In the genomic region with DNA sequence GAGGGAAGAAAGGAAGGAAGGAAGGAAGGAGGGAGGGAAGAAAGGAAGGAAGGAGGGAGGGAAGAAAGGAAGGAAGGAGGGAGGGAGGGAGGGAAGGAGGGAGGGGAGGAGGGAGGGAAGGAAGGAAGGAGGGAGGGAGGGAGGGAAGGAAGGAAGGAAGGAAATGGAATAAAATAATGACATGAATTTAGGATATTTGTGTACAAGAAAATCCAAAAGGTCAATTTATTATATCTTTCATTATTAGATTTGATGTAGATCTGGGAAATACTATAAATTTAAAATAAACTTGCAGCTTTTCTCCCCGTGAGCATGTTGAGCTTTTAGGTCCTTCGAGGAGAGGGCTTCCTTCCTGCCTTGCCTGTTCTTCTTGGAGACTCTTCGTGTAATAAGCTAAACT, we compare ENCODE assay signal across 39 cellular contexts.
"Had no signal": no experiment of that assay in that cellular context is flagged by ENCODE, and none has a peak within 500 bp of the region (broad histone marks: within the 10 kb centered on the region; RNA-seq: fewer than 3 reads in every experiment).

No MANE protein-coding gene starts in this region.

- H3K36me3 ChIP-seq: ascending aorta, cardiac muscle cell, WERI-Rb-1 had no signal

- H3K9me3 ChIP-seq: ascending aorta had no signal

- H3K4me1 ChIP-seq: ascending aorta had no signal

- FAIRE-seq: TTC549 had no signal

- DNase-seq: activated CD4-positive, alpha-beta memory T cell treated with anti-CD3 and anti-CD28 coated beads, Interleukin-2, amount 10 ng/mL, durations not matched to agents 7 days and 5 days; activated CD4-positive, alpha-beta T cell treated with anti-CD3 and anti-CD28 coated beads for 1 hour; activated CD4-positive, alpha-beta T cell treated with anti-CD3 and anti-CD28 coated beads for 36 hours; activated CD4-positive, alpha-beta T cell treated with anti-CD3 and anti-CD28 coated beads for 48 hours; activated CD4-positive, alpha-beta T cell treated with anti-CD3 and anti-CD28 coated beads, Interleukin-2, amount 10 ng/mL, durations not matched to agents 7 days and 5 days; activated CD4-positive, alpha-beta T cell treated with anti-CD3 and anti-CD28 coated beads, Interleukin-2, amount 50 U/mL, for 48 hours; activated CD4-positive, CD25-positive, alpha-beta regulatory T cell; activated CD8-positive, alpha-beta memory T cell treated with anti-CD3 and anti-CD28 coated beads for 24 hours; activated CD8-positive, alpha-beta memory T cell treated with anti-CD3 and anti-CD28 coated beads, Interleukin-2, amount 10 ng/mL, durations not matched to agents 7 days and 5 days; activated CD8-positive, alpha-beta memory T cell treated with anti-CD3 and anti-CD28 coated beads, Interleukin-2, amount 50 U/mL, for 48 hours; activated CD8-positive, alpha-beta T cell treated with anti-CD3 and anti-CD28 coated beads, Interleukin-2, amount 10 ng/mL, durations not matched to agents 7 days and 5 days; activated effector memory CD4-positive, alpha-beta T cell treated with Interleukin-2 at 50 U/mL for 16 hours; activated gamma-delta T cell; activated naive CD4-positive, alpha-beta T cell treated with anti-CD3 and anti-CD28 coated beads, Interleukin-2, amount 10 ng/mL, durations not matched to agents 7 days and 5 days; activated naive CD4-positive, alpha-beta T cell treated with Interleukin-2 at 50 U/mL for 16 hours; activated naive CD8-positive, alpha-beta T cell treated with anti-CD3 and anti-CD28 coated beads, Interleukin-2, amount 10 ng/mL, durations not matched to agents 7 days and 5 days; activated naive CD8-positive, alpha-beta T cell treated with anti-CD3 and anti-CD28 coated beads, Interleukin-2, amount 50 U/mL, for 24 hours; activated T-cell treated with anti-CD3 and anti-CD28 coated beads, Interleukin-2, amount 50 U/mL, for 24 hours; activated T-cell treated with anti-CD3 and anti-CD28 coated beads, Interleukin-2, amount 50 U/mL, for 48 hours; amygdala; anterior cingulate cortex; caudate nucleus; cerebellar nuclear complex; T-helper 1 cell; T-helper 2 cell; T-helper 9 cell; WERI-Rb-1 had no signal

- H3K27me3 Mint-ChIP-seq: activated CD4-positive, alpha-beta T cell treated with anti-CD3 and anti-CD28 coated beads, Interleukin-2, amount 10 ng/mL, durations not matched to agents 7 days and 5 days; activated CD8-positive, alpha-beta memory T cell treated with anti-CD3 and anti-CD28 coated beads, Interleukin-2, amount 10 ng/mL, durations not matched to agents 7 days and 5 days; activated naive CD4-positive, alpha-beta T cell treated with anti-CD3 and anti-CD28 coated beads, Interleukin-2, amount 10 ng/mL, durations not matched to agents 7 days and 5 days had no signal

- ATAC-seq: activated CD4-positive, alpha-beta T cell treated with anti-CD3 and anti-CD28 coated beads for 36 hours; activated CD4-positive, CD25-positive, alpha-beta regulatory T cell treated with anti-CD3 and anti-CD28 coated beads, Interleukin-2, amount 50 U/mL, for 24 hours; activated CD8-positive, alpha-beta memory T cell treated with anti-CD3 and anti-CD28 coated beads, Interleukin-2, amount 10 ng/mL, durations not matched to agents 7 days and 5 days; activated CD8-positive, alpha-beta T cell treated with anti-CD3 and anti-CD28 coated beads, Interleukin-2, amount 10 ng/mL, durations not matched to agents 7 days and 5 days; activated naive CD8-positive, alpha-beta T cell treated with anti-CD3 and anti-CD28 coated beads, Interleukin-2, amount 50 U/mL, for 24 hours; WTC11 had no signal

- H3K4me1 Mint-ChIP-seq: activated CD4-positive, alpha-beta memory T cell treated with anti-CD3 and anti-CD28 coated beads, Interleukin-2, amount 10 ng/mL, durations not matched to agents 7 days and 5 days; activated CD4-positive, alpha-beta T cell treated with anti-CD3 and anti-CD28 coated beads for 36 hours; activated CD4-positive, alpha-beta T cell treated with anti-CD3 and anti-CD28 coated beads, Interleukin-2, amount 10 ng/mL, durations not matched to agents 7 days and 5 days; activated CD8-positive, alpha-beta memory T cell treated with anti-CD3 and anti-CD28 coated beads, Interleukin-2, amount 10 ng/mL, durations not matched to agents 7 days and 5 days; activated naive CD4-positive, alpha-beta T cell treated with anti-CD3 and anti-CD28 coated beads, Interleukin-2, amount 10 ng/mL, durations not matched to agents 7 days and 5 days; activated naive CD4-positive, alpha-beta T cell treated with anti-CD3 and anti-CD28 coated beads, Interleukin-2, amount 50 U/mL, for 24 hours; activated naive CD8-positive, alpha-beta T cell treated with anti-CD3 and anti-CD28 coated beads, Interleukin-2, amount 10 ng/mL, durations not matched to agents 7 days and 5 days; activated naive CD8-positive, alpha-beta T cell treated with anti-CD3 and anti-CD28 coated beads, Interleukin-2, amount 50 U/mL, for 24 hours; central memory CD8-positive, alpha-beta T cell; WTC11 had no signal

- H3K4me3 ChIP-seq: ascending aorta, cardiac muscle cell had no signal

- H3K9me3 Mint-ChIP-seq: activated CD4-positive, alpha-beta memory T cell treated with anti-CD3 and anti-CD28 coated beads, Interleukin-2, amount 10 ng/mL, durations not matched to agents 7 days and 5 days; activated CD4-positive, alpha-beta T cell treated with anti-CD3 and anti-CD28 coated beads, Interleukin-2, amount 10 ng/mL, durations not matched to agents 7 days and 5 days; activated naive CD4-positive, alpha-beta T cell treated with anti-CD3 and anti-CD28 coated beads, Interleukin-2, amount 10 ng/mL, durations not matched to agents 7 days and 5 days; activated naive CD4-positive, alpha-beta T cell treated with anti-CD3 and anti-CD28 coated beads, Interleukin-2, amount 50 U/mL, for 24 hours; activated naive CD8-positive, alpha-beta T cell treated with anti-CD3 and anti-CD28 coated beads, Interleukin-2, amount 10 ng/mL, durations not matched to agents 7 days and 5 days; activated naive CD8-positive, alpha-beta T cell treated with anti-CD3 and anti-CD28 coated beads, Interleukin-2, amount 50 U/mL, for 24 hours; activated T-cell treated with anti-CD3 and anti-CD28 coated beads, Interleukin-2, amount 50 U/mL, for 24 hours; activated T-helper 2 cell treated with anti-CD3 and anti-CD28 coated beads, Interferon-gamma antibody, Interleukin-2, Interleukin-4, amounts not matched to agents 10 μg/mL and 5 μg/mL and 100 μg/mL, durations not matched to agents 14 hours and 24 hours and 36 hours; T-helper 1 cell treated with Interleukin-12 subunit alpha and Interleukin-12 subunit beta and Interleukin-4 antibody, amounts not matched to agents 30 μg/mL and 1 μg/mL, for 36 hours; T-helper 2 cell treated with Interferon-gamma antibody and Interleukin-4, amounts not matched to agents 5 μg/mL and 100 μg/mL, for 36 hours had no signal

- H3K36me3 Mint-ChIP-seq: activated CD8-positive, alpha-beta memory T cell treated with anti-CD3 and anti-CD28 coated beads, Interleukin-2, amount 10 ng/mL, durations not matched to agents 7 days and 5 days; activated naive CD4-positive, alpha-beta T cell treated with anti-CD3 and anti-CD28 coated beads, Interleukin-2, amount 10 ng/mL, durations not matched to agents 7 days and 5 days; activated naive CD4-positive, alpha-beta T cell treated with anti-CD3 and anti-CD28 coated beads, Interleukin-2, amount 50 U/mL, for 24 hours; activated naive CD8-positive, alpha-beta T cell; activated naive CD8-positive, alpha-beta T cell treated with anti-CD3 and anti-CD28 coated beads, Interleukin-2, amount 10 ng/mL, durations not matched to agents 7 days and 5 days had no signal

- H3K27me3 ChIP-seq: ascending aorta had no signal

- H3K27ac ChIP-seq: ascending aorta, cardiac muscle cell, WERI-Rb-1 had no signal

- H3K27ac Mint-ChIP-seq: activated CD4-positive, alpha-beta memory T cell treated with anti-CD3 and anti-CD28 coated beads, Interleukin-2, amount 10 ng/mL, durations not matched to agents 7 days and 5 days; activated CD4-positive, alpha-beta T cell treated with anti-CD3 and anti-CD28 coated beads for 36 hours; activated CD4-positive, alpha-beta T cell treated with anti-CD3 and anti-CD28 coated beads, Interleukin-2, amount 10 ng/mL, durations not matched to agents 7 days and 5 days; activated CD8-positive, alpha-beta memory T cell treated with anti-CD3 and anti-CD28 coated beads, Interleukin-2, amount 10 ng/mL, durations not matched to agents 7 days and 5 days; activated CD8-positive, alpha-beta T cell treated with anti-CD3 and anti-CD28 coated beads, Interleukin-2, amount 10 ng/mL, durations not matched to agents 7 days and 5 days; activated naive CD4-positive, alpha-beta T cell treated with anti-CD3 and anti-CD28 coated beads, Interleukin-2, amount 10 ng/mL, durations not matched to agents 7 days and 5 days; activated naive CD4-positive, alpha-beta T cell treated with anti-CD3 and anti-CD28 coated beads, Interleukin-2, amount 50 U/mL, for 24 hours; activated naive CD8-positive, alpha-beta T cell; activated naive CD8-positive, alpha-beta T cell treated with anti-CD3 and anti-CD28 coated beads, Interleukin-2, amount 10 ng/mL, durations not matched to agents 7 days and 5 days; activated naive CD8-positive, alpha-beta T cell treated with anti-CD3 and anti-CD28 coated beads, Interleukin-2, amount 50 U/mL, for 24 hours; activated T-cell treated with anti-CD3 and anti-CD28 coated beads, Interleukin-2, amount 50 U/mL, for 24 hours; activated T-helper 2 cell treated with anti-CD3 and anti-CD28 coated beads, Interferon-gamma antibody, Interleukin-2, Interleukin-4, amounts not matched to agents 10 μg/mL and 5 μg/mL and 100 μg/mL, durations not matched to agents 14 hours and 24 hours and 36 hours; T-helper 1 cell treated with Interleukin-12 subunit alpha and Interleukin-12 subunit beta and Interleukin-4 antibody, amounts not matched to agents 30 μg/mL and 1 μg/mL, for 36 hours; T-helper 2 cell treated with Interferon-gamma antibody and Interleukin-4, amounts not matched to agents 5 μg/mL and 100 μg/mL, for 36 hours; WTC11 had no signal

- H3K4me3 Mint-ChIP-seq: activated CD4-positive, alpha-beta memory T cell treated with anti-CD3 and anti-CD28 coated beads, Interleukin-2, amount 10 ng/mL, durations not matched to agents 7 days and 5 days; activated CD4-positive, alpha-beta T cell treated with anti-CD3 and anti-CD28 coated beads for 36 hours; activated CD4-positive, alpha-beta T cell treated with anti-CD3 and anti-CD28 coated beads, Interleukin-2, amount 10 ng/mL, durations not matched to agents 7 days and 5 days; activated CD8-positive, alpha-beta memory T cell treated with anti-CD3 and anti-CD28 coated beads, Interleukin-2, amount 10 ng/mL, durations not matched to agents 7 days and 5 days; activated CD8-positive, alpha-beta T cell treated with anti-CD3 and anti-CD28 coated beads, Interleukin-2, amount 10 ng/mL, durations not matched to agents 7 days and 5 days; activated naive CD4-positive, alpha-beta T cell treated with anti-CD3 and anti-CD28 coated beads, Interleukin-2, amount 10 ng/mL, durations not matched to agents 7 days and 5 days; activated naive CD4-positive, alpha-beta T cell treated with anti-CD3 and anti-CD28 coated beads, Interleukin-2, amount 50 U/mL, for 24 hours; activated naive CD8-positive, alpha-beta T cell; activated naive CD8-positive, alpha-beta T cell treated with anti-CD3 and anti-CD28 coated beads, Interleukin-2, amount 10 ng/mL, durations not matched to agents 7 days and 5 days; activated naive CD8-positive, alpha-beta T cell treated with anti-CD3 and anti-CD28 coated beads, Interleukin-2, amount 50 U/mL, for 24 hours; activated T-cell treated with anti-CD3 and anti-CD28 coated beads, Interleukin-2, amount 50 U/mL, for 24 hours; brain; central memory CD8-positive, alpha-beta T cell; T-helper 1 cell treated with Interleukin-12 subunit alpha and Interleukin-12 subunit beta and Interleukin-4 antibody, amounts not matched to agents 30 μg/mL and 1 μg/mL, for 36 hours; T-helper 2 cell treated with Interferon-gamma antibody and Interleukin-4, amounts not matched to agents 5 μg/mL and 100 μg/mL, for 36 hours; WTC11 had no signal
